ENCODE assay signal across 1 cellular context in the genomic region with DNA sequence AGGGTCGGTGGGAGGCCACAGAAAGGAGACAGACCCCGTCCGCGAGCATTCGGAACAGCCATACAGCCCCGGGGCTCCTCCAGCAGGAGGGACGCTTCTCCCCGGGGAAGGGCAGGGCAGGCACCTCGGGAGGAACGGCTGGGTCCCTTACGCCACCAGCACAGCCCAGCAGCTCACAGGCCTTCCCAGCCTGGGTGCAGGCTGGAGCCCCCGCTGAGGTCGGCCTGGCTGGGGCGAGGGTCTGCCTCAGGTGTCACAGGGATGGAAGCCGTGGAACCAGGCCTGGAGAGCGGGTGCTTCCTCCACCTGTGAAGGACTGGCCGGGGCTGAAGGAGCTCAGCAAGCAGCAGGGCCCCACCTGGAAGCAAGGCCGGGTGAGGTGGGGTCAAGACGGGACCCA.
TF ChIP-seq lines count a peak whose summit lies in the region.

No MANE protein-coding gene starts in this region.

TF ChIP-seq in H1, 55 proteins besides CTCF, POLR2A, EP300 and RAD21:
- TF ChIP-seq TEAD4 (IDR thresholded peaks at IDR 0.05; ENCODE audit: low read depth, low read length), result no peak
- no peak for TF ChIP-seq POU5F1 (IDR thresholded peaks at IDR 0.05; ENCODE audit: low read depth, low read length)
- no peak for TF ChIP-seq TAF1 (IDR thresholded peaks at IDR 0.05; ENCODE audit: low read depth, low read length)
- no peak for TF ChIP-seq TAF7 (optimal IDR thresholded peaks at IDR 0.05; ENCODE audit: borderline replicate concordance, low read depth, low read length)
- TF ChIP-seq RFX5 (IDR thresholded peaks at IDR 0.05; ENCODE audit: borderline replicate concordance, low read depth, low read length), result no peak
- TF ChIP-seq CBX5 (IDR thresholded peaks at IDR 0.05; ENCODE audit: low read depth, low read length), result no peak
- no peak for TF ChIP-seq SAP30 (IDR thresholded peaks at IDR 0.05; ENCODE audit: insufficient read depth, insufficient replicate concordance, low read length)
- TF ChIP-seq CEBPB (IDR thresholded peaks at IDR 0.05; ENCODE audit: low read depth, low read length), result no peak
- TF ChIP-seq FOSL1 (IDR thresholded peaks at IDR 0.05; ENCODE audit: insufficient read depth, low read depth, low read length), result no peak
- TF ChIP-seq JUND (IDR thresholded peaks at IDR 0.05; ENCODE audit: low read length), result no peak
- no peak for TF ChIP-seq MAFK (IDR thresholded peaks at IDR 0.05; ENCODE audit: low read depth, low read length)
- no peak for TF ChIP-seq HDAC2 (IDR thresholded peaks at IDR 0.05; ENCODE audit: borderline replicate concordance in 1 of 2, low read depth in 2 of 2, low read length in 2 of 2)
